Comparison of ENCODE assay signal across 22 cellular contexts in genomic region chr3:177060492-177060891, GRCh38.
DNase-seq lines count a peak whose midpoint lies in the region; ATAC-seq, FAIRE-seq and TF ChIP-seq lines count a peak whose summit lies in the region.
"Had no signal": no experiment of that assay in that cellular context is flagged by ENCODE, and none has a peak within 500 bp of the region (broad histone marks: within the 10 kb centered on the region; RNA-seq: fewer than 3 reads in every experiment).

No MANE protein-coding gene starts in this region.

- H3K79me2 ChIP-seq in Karpas-422 (ENCODE audit: low read length) (peaks cover 92% of the 10 kb centered on the region), astrocyte (ENCODE audit: insufficient read depth, low read length) (peaks cover 69% of the 10 kb centered on the region)

- no peaks in the 10 kb centered on the region for H3K36me3 ChIP-seq in Karpas-422 (ENCODE audit: insufficient read depth, low read length)
- H3K36me3 ChIP-seq in astrocyte (ENCODE audit: insufficient read depth, low read length), result no peaks in the 10 kb centered on the region

- no peaks in the 10 kb centered on the region for H3K9me3 Mint-ChIP-seq in activated CD8-positive, alpha-beta T cell treated with anti-CD3 and anti-CD28 coated beads for 36 hours
- H3K9me3 Mint-ChIP-seq in activated CD8-positive, alpha-beta T cell treated with anti-CD3 and anti-CD28 coated beads, Interleukin-2, amount 10 ng/mL, durations not matched to agents 7 days and 5 days (ENCODE audit: insufficient read depth), result no peaks in the 10 kb centered on the region
- no peaks in the 10 kb centered on the region for H3K9me3 Mint-ChIP-seq in astrocyte (ENCODE audit: unreplicated experiment)
- H3K9me3 Mint-ChIP-seq: T-cell; T-helper 2 cell treated with Interferon-gamma antibody and Interleukin-4, amounts not matched to agents 5 μg/mL and 100 μg/mL, for 36 hours had no signal

- no peak overlapping the region for H3K4me3 Mint-ChIP-seq in activated CD8-positive, alpha-beta T cell treated with anti-CD3 and anti-CD28 coated beads for 36 hours
- H3K4me3 Mint-ChIP-seq in activated CD8-positive, alpha-beta T cell treated with anti-CD3 and anti-CD28 coated beads, Interleukin-2, amount 10 ng/mL, durations not matched to agents 7 days and 5 days, result no peak overlapping the region
- H3K4me3 Mint-ChIP-seq in astrocyte (ENCODE audit: unreplicated experiment), result no peak overlapping the region
- H3K4me3 Mint-ChIP-seq: T-cell; T-helper 2 cell treated with Interferon-gamma antibody and Interleukin-4, amounts not matched to agents 5 μg/mL and 100 μg/mL, for 36 hours had no signal

- no peaks in the 10 kb centered on the region; the same call in 1 of the 2 replicates for H4K20me1 ChIP-seq in Karpas-422 (ENCODE audit: insufficient read depth, low read depth, low read length)
- H4K20me1 ChIP-seq in astrocyte (ENCODE audit: insufficient read depth, low read length), result peaks cover 36% of the 10 kb centered on the region

- H3K27ac ChIP-seq in Karpas-422 (ENCODE audit: low read length) (peak overlapping the region; percentile 85), astrocyte (ENCODE audit: low read depth, low read length) (no peak overlapping the region)

- no peaks in the 10 kb centered on the region for H3K27me3 Mint-ChIP-seq in activated CD8-positive, alpha-beta T cell treated with anti-CD3 and anti-CD28 coated beads for 36 hours
- H3K27me3 Mint-ChIP-seq in activated CD8-positive, alpha-beta T cell treated with anti-CD3 and anti-CD28 coated beads, Interleukin-2, amount 10 ng/mL, durations not matched to agents 7 days and 5 days (ENCODE audit: low read depth), result no peaks in the 10 kb centered on the region
- no peaks in the 10 kb centered on the region for H3K27me3 Mint-ChIP-seq in astrocyte (ENCODE audit: low read depth, unreplicated experiment)
- H3K27me3 Mint-ChIP-seq: T-cell had no signal

- H3K9me2 ChIP-seq in Karpas-422 (replicated peaks; ENCODE audit: insufficient read depth, low read length), result no peaks in the 10 kb centered on the region

- H3K4me1 ChIP-seq in Karpas-422 (ENCODE audit: low read length), result peaks cover 73% of the 10 kb centered on the region
- H3K4me1 ChIP-seq in astrocyte (ENCODE audit: insufficient read depth, low read length), result no peaks in the 10 kb centered on the region

- H3K4me2 ChIP-seq in Karpas-422 (ENCODE audit: low read depth, low read length, poor library complexity, severe bottlenecking) (peak overlapping the region; percentile 69), astrocyte (ENCODE audit: low read length) (no peak overlapping the region)

- H3K4me3 ChIP-seq in Karpas-422 (ENCODE audit: low read length), result peak overlapping the region; percentile 6; the same call in 1 of the 2 replicates
- H3K4me3 ChIP-seq in astrocyte (ENCODE audit: insufficient read depth, low read depth, low read length), result no peak overlapping the region
- H3K4me3 ChIP-seq in foreskin fibroblast (ENCODE audit: low read depth in 1 of 2, low read length in 2 of 2), result no peak overlapping the region
- H3K4me3 ChIP-seq: SK-N-MC had no signal

- peak overlapping the region; percentile 31 for H3K27ac Mint-ChIP-seq in activated CD8-positive, alpha-beta T cell treated with anti-CD3 and anti-CD28 coated beads for 36 hours
- no peak overlapping the region for H3K27ac Mint-ChIP-seq in activated CD8-positive, alpha-beta T cell treated with anti-CD3 and anti-CD28 coated beads, Interleukin-2, amount 10 ng/mL, durations not matched to agents 7 days and 5 days
- H3K27ac Mint-ChIP-seq in astrocyte (ENCODE audit: unreplicated experiment), result no peak overlapping the region
- H3K27ac Mint-ChIP-seq: T-helper 2 cell treated with Interferon-gamma antibody and Interleukin-4, amounts not matched to agents 5 μg/mL and 100 μg/mL, for 36 hours had no signal

- intact Hi-C loops in activated CD8-positive, alpha-beta T cell treated with anti-CD3 and anti-CD28 coated beads for 36 hours (cut with micrococcal nuclease), result no loop called here
- intact Hi-C loops in cardiac septum (cut with DNase I), result loop anchor here (5.0 to 10.0 kb wide), 2 partner anchors 132 to 554 kb away; no protein-coding TSS in a partner anchor

- H3K9me3 ChIP-seq in Karpas-422 (ENCODE audit: low read length) (no peaks in the 10 kb centered on the region), astrocyte (ENCODE audit: insufficient read depth, low read depth, low read length) (no peaks in the 10 kb centered on the region)

- peaks cover 53% of the 10 kb centered on the region for H3K4me1 Mint-ChIP-seq in activated CD8-positive, alpha-beta T cell treated with anti-CD3 and anti-CD28 coated beads for 36 hours (ENCODE audit: low read depth)
- peaks cover 15% of the 10 kb centered on the region for H3K4me1 Mint-ChIP-seq in activated CD8-positive, alpha-beta T cell treated with anti-CD3 and anti-CD28 coated beads, Interleukin-2, amount 10 ng/mL, durations not matched to agents 7 days and 5 days (ENCODE audit: low read depth)
- peaks cover 8% of the 10 kb centered on the region for H3K4me1 Mint-ChIP-seq in astrocyte (ENCODE audit: low read depth, unreplicated experiment)

- no peak overlapping the region for H2AFZ ChIP-seq in Karpas-422 (ENCODE audit: low read length)
- H2AFZ ChIP-seq in astrocyte (ENCODE audit: low read depth, low read length), result no peak overlapping the region

- no peak for ATAC-seq in activated CD8-positive, alpha-beta T cell treated with anti-CD3 and anti-CD28 coated beads for 36 hours
- ATAC-seq in activated CD8-positive, alpha-beta T cell treated with anti-CD3 and anti-CD28 coated beads, Interleukin-2, amount 10 ng/mL, durations not matched to agents 7 days and 5 days, result no peak
- ATAC-seq: PC-3 had no signal

- POLR2A ChIA-PET in activated CD8-positive, alpha-beta T cell treated with anti-CD3 and anti-CD28 coated beads for 36 hours (lab: Charles Lee), result interaction anchor here (0.9 kb wide), 1 partner anchor 301 kb away, joined by 5 read pairs; no protein-coding TSS in a partner anchor
- POLR2A ChIA-PET in activated CD8-positive, alpha-beta T cell treated with anti-CD3 and anti-CD28 coated beads, Interleukin-2, amount 10 ng/mL, durations not matched to agents 7 days and 5 days (lab: Charles Lee), result no interaction called here

- H3K9ac ChIP-seq in Karpas-422 (ENCODE audit: low read length) (no peak overlapping the region), astrocyte (ENCODE audit: low read length) (no peak overlapping the region)

- no peak for DNase-seq in activated CD8-positive, alpha-beta T cell treated with anti-CD3 and anti-CD28 coated beads for 36 hours
- DNase-seq in activated CD8-positive, alpha-beta T cell treated with anti-CD3 and anti-CD28 coated beads, Interleukin-2, amount 10 ng/mL, durations not matched to agents 7 days and 5 days, result no peak
- DNase-seq in Karpas-422 (peak; percentile 82), astrocyte (ENCODE audit: low read depth) (no peak), COLO829 (ENCODE audit: low spot score) (no peak), foreskin fibroblast (no peak), cardiac septum (ENCODE audit: low spot score) (no peak)
- DNase-seq: EL, GF-D8, IMR-90, NCI-H1092, NCI-H1436, NCI-H187 treated with DMSO at 0.1 percent for 48 hours, NCI-H226, NCI-H510A treated with DMSO at 0.1 percent for 48 hours, NCI-H748 treated with DMSO at 0.1 percent for 48 hours, PC-3, SHP77, T-cell had no signal

- no peak for TF ChIP-seq CTCF in activated CD8-positive, alpha-beta T cell treated with anti-CD3 and anti-CD28 coated beads for 36 hours (IDR thresholded peaks at IDR 0.05)
- TF ChIP-seq CTCF in astrocyte (IDR thresholded peaks at IDR 0.05; ENCODE audit: insufficient read depth, low read depth, low read length), result no peak
- no peak for TF ChIP-seq CTCF in foreskin fibroblast (IDR thresholded peaks at IDR 0.05; ENCODE audit: low read depth, low read length)

- FAIRE-seq in astrocyte (lab: Jason Lieb, UNC), result peak; percentile 41
- FAIRE-seq: GM12891 had no signal

- CTCF ChIA-PET in activated CD8-positive, alpha-beta T cell treated with anti-CD3 and anti-CD28 coated beads for 36 hours (lab: Charles Lee), result interaction anchor here (1.3 to 2.7 kb wide), 2 partner anchors 8 to 9 kb away, joined by 3 to 9 read pairs; no protein-coding TSS in a partner anchor
- CTCF ChIA-PET in activated CD8-positive, alpha-beta T cell treated with anti-CD3 and anti-CD28 coated beads, Interleukin-2, amount 10 ng/mL, durations not matched to agents 7 days and 5 days (lab: Charles Lee), result no interaction called here

- H3K27me3 ChIP-seq in Karpas-422 (ENCODE audit: low read length) (no peaks in the 10 kb centered on the region), astrocyte (ENCODE audit: insufficient read depth, low read length) (no peaks in the 10 kb centered on the region)

- H3K36me3 Mint-ChIP-seq in activated CD8-positive, alpha-beta T cell treated with anti-CD3 and anti-CD28 coated beads for 36 hours (ENCODE audit: low read depth), result peaks cover 31% of the 10 kb centered on the region
- H3K36me3 Mint-ChIP-seq in activated CD8-positive, alpha-beta T cell treated with anti-CD3 and anti-CD28 coated beads, Interleukin-2, amount 10 ng/mL, durations not matched to agents 7 days and 5 days (ENCODE audit: low read depth), result peaks cover 36% of the 10 kb centered on the region
- H3K36me3 Mint-ChIP-seq in astrocyte (ENCODE audit: low read depth, unreplicated experiment), result no peaks in the 10 kb centered on the region
